ENCODE assay signal across 9 cellular contexts in the genomic region with DNA sequence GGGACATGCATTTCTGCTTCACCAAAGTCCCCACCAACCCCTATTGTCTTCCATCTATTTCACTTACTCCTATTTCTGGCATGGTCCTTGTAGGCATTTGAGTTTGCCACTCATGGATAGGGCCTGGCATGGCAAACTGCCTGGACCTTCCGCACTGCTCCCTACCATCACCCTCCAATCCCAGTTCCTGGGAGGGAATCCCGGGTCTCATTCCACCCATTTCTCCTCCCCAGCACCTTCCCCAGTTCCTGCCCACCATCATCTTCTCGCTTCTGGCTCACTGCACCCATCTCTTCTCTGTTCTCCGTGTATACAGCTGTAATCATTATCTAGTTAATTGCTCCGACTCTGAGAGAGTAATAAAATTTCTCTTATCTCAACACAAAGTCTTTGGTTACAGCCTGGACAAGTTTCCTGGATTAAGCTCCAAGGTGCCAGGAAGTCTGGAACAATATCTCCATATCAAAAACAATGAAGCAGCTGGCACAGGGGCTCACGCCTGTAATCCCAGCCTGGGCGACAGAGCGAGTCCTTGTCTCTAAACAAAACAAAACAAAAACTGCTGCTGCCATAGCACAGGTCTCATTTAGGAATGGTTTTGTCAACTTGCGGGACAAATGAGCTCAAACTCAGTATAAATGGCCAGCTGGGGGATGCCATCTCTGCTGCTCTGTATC. TPM values are rescaled to one million over a fixed set of nuclear protein-coding genes. Genes with fewer than 3 reads are reported as not detected.
DNase-seq lines count a peak whose midpoint lies in the region; ATAC-seq and TF ChIP-seq lines count a peak whose summit lies in the region.
"Had no signal": no experiment of that assay in that cellular context is flagged by ENCODE, and none has a peak within 500 bp of the region (broad histone marks: within the 10 kb centered on the region; RNA-seq: fewer than 3 reads in every experiment).

No MANE protein-coding gene starts in this region.

- TF ChIP-seq EP300 in sigmoid colon (IDR thresholded peaks at IDR 0.05) (no peak), ovary (IDR thresholded peaks at IDR 0.05) (no peak)

- TSS peak; percentile 29 for BruUV-seq in HCT116 (replicated peaks; lab: Mats Ljungman, UMichigan)

- CTCF ChIA-PET in HCT116 (lab: Charles Lee) = interaction anchor here (1.0 to 2.8 kb wide), 3 partner anchors 40 to 74 kb away, joined by 3 to 17 read pairs (median 3); no protein-coding TSS in a partner anchor

- H3K79me2 ChIP-seq in HCT116 (ENCODE audit: insufficient read depth, low read length) = no peaks in the 10 kb centered on the region

- intact Hi-C loops in HCT116 (cut with micrococcal nuclease) = no loop called here
- intact Hi-C loops in sigmoid colon (cut with DNase I) = no loop called here
- intact Hi-C loops in ovary (cut with DNase I) = loop anchor here in 1 of 4 donors (10.0 kb wide), 1 partner anchor 104 kb away; no protein-coding TSS in a partner anchor

- H3K9me3 ChIP-seq in HCT116 (ENCODE audit: control insufficient read depth in 1 of 2, insufficient read depth in 1 of 2, low read depth in 1 of 2, low read length in 2 of 2) = no peaks in the 10 kb centered on the region
- no peaks in the 10 kb centered on the region for H3K9me3 ChIP-seq in esophagus (ENCODE audit: control insufficient read depth in 2 of 2, insufficient read depth in 1 of 2, low read depth in 1 of 2, low read length in 1 of 2)
- H3K9me3 ChIP-seq in sigmoid colon = no peaks in the 10 kb centered on the region
- no peaks in the 10 kb centered on the region for H3K9me3 ChIP-seq in ovary

- H3K4me3 ChIP-seq in HCT116 (replicated peaks in 1 of 2; ENCODE audit: low read depth in 1 of 2, low read length in 2 of 2) (no peak overlapping the region), esophagus (ENCODE audit: low read depth in 1 of 2, low read length in 2 of 2) (no peak overlapping the region), sigmoid colon (no peak overlapping the region), ovary (no peak overlapping the region)

- no peaks in the 10 kb centered on the region for H3K9me2 ChIP-seq in HCT116 (ENCODE audit: insufficient read depth)

- TF ChIP-seq CTCF in HCT116 (IDR thresholded peaks at IDR 0.05 in 2 of 3, conservative IDR thresholded peaks at IDR 0.05 in 1 of 3; ENCODE audit: borderline replicate concordance in 1 of 3, insufficient read depth in 1 of 3, low read depth in 2 of 3, low read length in 2 of 3) (no peak), sigmoid colon (IDR thresholded peaks at IDR 0.05) (no peak), ovary (IDR thresholded peaks at IDR 0.05) (no peak)

- DNase-seq in HCT116 (ENCODE audit: low read depth, low spot score) (no peak), NCI-H345 treated with DMSO at 0.1 percent for 48 hours (lab: John Stamatoyannopoulos, UW; ENCODE audit: unreplicated experiment) (peak; percentile 71), sigmoid colon (no peak), islet precursor cell (no peak), ovary (no peak)
- DNase-seq in activated T-cell treated with anti-CD3 and anti-CD28 coated beads, Interleukin-2, amount 50 U/mL, for 1 hour = no peak
- DNase-seq: central memory CD4-positive, alpha-beta T cell had no signal

- H4K20me1 ChIP-seq in HCT116 (ENCODE audit: insufficient read depth) = no peaks in the 10 kb centered on the region

- WGBS in esophagus, 2 donors = 37 to 38% methylated on average over 9 of the region's 9 CpGs
- 14 to 56% methylated on average over 9 of the region's 9 CpGs for WGBS in sigmoid colon, 2 donors
- WGBS in ovary, 3 donors = 32 to 43% (median 41%) methylated on average over 9 of the region's 9 CpGs

- H3K36me3 ChIP-seq in HCT116 (ENCODE audit: control insufficient read depth in 1 of 2, insufficient read depth in 2 of 2, low read length in 2 of 2) (no peaks in the 10 kb centered on the region), esophagus (ENCODE audit: control insufficient read depth in 2 of 2, insufficient read depth in 2 of 2, low read length in 1 of 2) (peaks cover 0 to 5% of the 10 kb centered on the region in 2 donors), sigmoid colon (peaks cover 0 to 16% (median 0%) of the 10 kb centered on the region in 4 donors), ovary (no peaks in the 10 kb centered on the region)

- no peak overlapping the region for H2AFZ ChIP-seq in HCT116 (ENCODE audit: low read depth, low read length, poor library complexity, severe bottlenecking)

- ATAC-seq in HCT116 = no peak
- no peak for ATAC-seq in GM21723 (IDR thresholded peaks at IDR 0.05; ENCODE audit: unreplicated experiment)

- no peak overlapping the region for H3K4me2 ChIP-seq in HCT116 (ENCODE audit: low read length)

- H3K27ac ChIP-seq in HCT116 (ENCODE audit: low read depth, low read length) (peak overlapping the region; percentile 13; the same call in 1 of the 2 replicates), esophagus (ENCODE audit: low read depth in 2 of 2, low read length in 1 of 2) (peak overlapping the region; percentile 43 to 84), sigmoid colon (peak overlapping the region; percentile 21 to 67 (median 38)), ovary (no peak overlapping the region)

- H3K9ac ChIP-seq in HCT116 (ENCODE audit: low read length) = no peak overlapping the region

- H3K4me1 ChIP-seq in HCT116 (ENCODE audit: control insufficient read depth in 1 of 2, insufficient read depth in 2 of 2, low read length in 2 of 2) (peaks cover 6 to 13% of the 10 kb centered on the region in 2 experiments; a peak in 3 of 4 replicates), esophagus (ENCODE audit: control insufficient read depth in 2 of 2, insufficient read depth in 2 of 2, low read length in 1 of 2) (peaks cover 0 to 4% of the 10 kb centered on the region in 2 donors), sigmoid colon (peaks cover 0 to 4% (median 2%) of the 10 kb centered on the region in 4 donors), ovary (ENCODE audit: insufficient read depth) (no peaks in the 10 kb centered on the region)

- TF ChIP-seq RAD21 in HCT116 (IDR thresholded peaks at IDR 0.05; ENCODE audit: low read depth) = no peak

- TF ChIP-seq POLR2A in HCT116 (IDR thresholded peaks at IDR 0.05; ENCODE audit: borderline replicate concordance, extremely low read depth, insufficient read depth, insufficient read length) (no peak), sigmoid colon (IDR thresholded peaks at IDR 0.05) (no peak), ovary (IDR thresholded peaks at IDR 0.05) (no peak)

- RAD21 ChIA-PET in HCT116 (lab: Charles Lee; ENCODE audit: low non-redundant PET in 1 of 2, low total read pairs in 2 of 2, uncharacterized antibody in 2 of 2, unreplicated experiment in 2 of 2) = interaction anchor here in 1 of 2 experiments (1.5 kb wide), 1 partner anchor 41 kb away, joined by 3 read pairs; no protein-coding TSS in a partner anchor

- H3K27me3 ChIP-seq in HCT116 (ENCODE audit: insufficient read depth, low read length) (no peaks in the 10 kb centered on the region), esophagus (ENCODE audit: control insufficient read depth in 1 of 2, insufficient read depth in 2 of 2, low read length in 2 of 2) (no peaks in the 10 kb centered on the region), sigmoid colon (no peaks in the 10 kb centered on the region), ovary (no peaks in the 10 kb centered on the region)

- POLR2A ChIA-PET in HCT116 (lab: Charles Lee) = interaction anchor here (0.9 to 1.9 kb wide), 3 partner anchors 41 to 104 kb away, joined by 3 to 12 read pairs (median 3); partner anchors contain the start of genes ZNF146 and ZNF565

TF ChIP-seq in HCT116, 20 proteins besides CTCF, POLR2A, EP300 and RAD21 (continues in another document):
- TF ChIP-seq CEBPB (IDR thresholded peaks at IDR 0.05; ENCODE audit: low read depth) (no peak), ELF1 (IDR thresholded peaks at IDR 0.05; ENCODE audit: borderline replicate concordance, low read depth) (no peak), JUND (IDR thresholded peaks at IDR 0.05) (no peak), SP1 (IDR thresholded peaks at IDR 0.05; ENCODE audit: low read depth) (no peak)

RNA-seq across cellular contexts. Expression of gene COX7A1, which starts 17.0 kb away (rescaled TPM):
- total RNA-seq in HCT116 (2021; ENCODE audit: unreplicated experiment) = not detected
- polyA plus RNA-seq in HCT116 (2012) = 0.24 and 0.43 TPM in 2 replicates
- polyA plus RNA-seq in esophagus = 10 to 100 TPM; 17.3 to 22.9 TPM
- total RNA-seq in sigmoid colon = 10 to 100 TPM; 43.0 to 88.5 (median 72.4) TPM
- 10 to 100 TPM; 11.3 to 27.0 (median 11.4) TPM for polyA plus RNA-seq in sigmoid colon
- total RNA-seq in ovary = 10 to 100 TPM; 39.9 to 81.4 (median 56.7) TPM
- 10 to 100 TPM; 31.4 to 36.0 TPM for polyA plus RNA-seq in ovary

RNA-seq across cellular contexts. Expression of gene CAPNS1, which starts 29.4 kb away (rescaled TPM):
- 621 TPM for total RNA-seq in HCT116 (2021; ENCODE audit: unreplicated experiment)
- polyA plus RNA-seq in HCT116 (2012) = 915 and 990 TPM in 2 replicates
- 1,000 to 10,000 TPM in 1 of 2 donors, 100 to 1,000 TPM in 1; 919 to 1,019 TPM for polyA plus RNA-seq in esophagus
- 100 to 1,000 TPM; 101 to 116 (median 104) TPM for total RNA-seq in sigmoid colon
- polyA plus RNA-seq in sigmoid colon = 100 to 1,000 TPM; 656 to 938 (median 931) TPM
- 100 to 1,000 TPM in 6 of 7 donors, 10 to 100 TPM in 1; 69.4 to 571 (median 488) TPM for total RNA-seq in ovary
- polyA plus RNA-seq in ovary = 100 to 1,000 TPM; 424 to 783 TPM

RNA-seq across cellular contexts. Expression of gene ZNF565, which starts 45.2 kb away (rescaled TPM):
- total RNA-seq in HCT116 (2021; ENCODE audit: unreplicated experiment) (3.2 TPM), sigmoid colon (1 to 10 TPM; 5.3 to 7.5 (median 6.8) TPM), ovary (10 to 100 TPM in 1 of 7 donors, 1 to 10 TPM in 6; 3.6 to 10.1 (median 7.6) TPM)
- polyA plus RNA-seq in HCT116 (2012) = 1.8 and 2.6 TPM in 2 replicates
- polyA plus RNA-seq in esophagus (1 to 10 TPM; 1.9 to 3.5 TPM), sigmoid colon (1 to 10 TPM; 2.4 to 4.8 (median 2.5) TPM), ovary (1 to 10 TPM; 4.1 to 6.9 TPM)

RNA-seq across cellular contexts. Expression of gene ZNF146, which starts 45.7 kb away (rescaled TPM):
- total RNA-seq in HCT116 (2021; ENCODE audit: unreplicated experiment) = 105 TPM
- polyA plus RNA-seq in HCT116 (2012) = 68.7 and 70.7 TPM in 2 replicates
- polyA plus RNA-seq in esophagus = 10 to 100 TPM; 13.4 to 22.2 TPM
- 10 to 100 TPM; 52.1 to 71.7 (median 57.5) TPM for total RNA-seq in sigmoid colon
- polyA plus RNA-seq in sigmoid colon = 10 to 100 TPM; 28.0 to 32.0 (median 30.0) TPM
- 10 to 100 TPM; 52.0 to 73.8 (median 57.7) TPM for total RNA-seq in ovary
- 10 to 100 TPM; 38.1 to 56.2 TPM for polyA plus RNA-seq in ovary

RNA-seq across cellular contexts. Expression of gene TBCB, which starts 54.0 kb away (rescaled TPM):
- total RNA-seq in HCT116 (2021; ENCODE audit: unreplicated experiment) (141 TPM), sigmoid colon (100 to 1,000 TPM; 109 to 162 (median 153) TPM), ovary (100 to 1,000 TPM in 6 of 7 donors, 10 to 100 TPM in 1; 94.3 to 160 (median 144) TPM)
- polyA plus RNA-seq in HCT116 (2012) = 184 and 198 TPM in 2 replicates
- polyA plus RNA-seq in esophagus (100 to 1,000 TPM; 100 to 149 TPM), sigmoid colon (100 to 1,000 TPM; 117 to 133 (median 125) TPM), ovary (100 to 1,000 TPM; 124 to 175 TPM)

Comparison
In these comparisons a context has a peak if more than half of its experiments do, and no peak if none do; other contexts are left out.
1. H3K27ac ChIP-seq: peak in HCT116 (single experiment), esophagus (2 of 2) and sigmoid colon (4 of 4); none in ovary (0 of 2).
2. RNA of gene COX7A1, which starts 17.0 kb away (total RNA-seq): 43.0 to 88.5 TPM in sigmoid colon and 39.9 to 81.4 TPM in ovary; not detected in HCT116 (single experiment); every median in the first group is over 10 times any median in the second.